In the genomic region with DNA sequence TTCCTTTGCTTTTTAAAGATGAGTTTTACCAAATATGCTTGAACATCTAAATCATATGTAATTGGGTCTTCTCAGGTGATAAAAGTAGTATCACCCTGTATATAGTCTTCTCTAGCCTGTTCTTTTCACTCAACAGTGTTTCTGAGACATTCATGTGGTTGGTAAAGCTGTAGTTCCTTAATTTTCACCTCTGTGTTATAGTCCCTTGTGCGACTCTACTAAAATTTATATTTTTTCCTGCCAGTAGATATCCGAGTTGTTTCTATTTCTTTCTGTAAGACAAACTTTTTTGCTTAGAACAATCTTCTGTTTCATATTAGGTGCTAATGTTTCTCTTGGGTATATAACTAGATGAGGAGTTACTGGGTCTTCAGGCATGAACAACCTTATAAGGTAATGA, we compare ENCODE assay signal across 20 cellular contexts.
"Had no signal": no experiment of that assay in that cellular context is flagged by ENCODE, and none has a peak within 500 bp of the region (broad histone marks: within the 10 kb centered on the region; RNA-seq: fewer than 3 reads in every experiment).

No MANE protein-coding gene starts in this region.

- H3K27ac ChIP-seq: heart right ventricle, lower lobe of right lung, ovary, thyroid gland had no signal

- H3K27ac Mint-ChIP-seq: activated CD4-positive, alpha-beta memory T cell treated with anti-CD3 and anti-CD28 coated beads, Interleukin-2, amount 10 ng/mL, durations not matched to agents 7 days and 5 days; activated naive CD8-positive, alpha-beta T cell; mesothelial cell of epicardium had no signal

- H3K36me3 ChIP-seq: gastroesophageal sphincter, heart right ventricle, lower lobe of right lung, ovary, sigmoid colon, thyroid gland had no signal

- DNase-seq: activated CD4-positive, alpha-beta memory T cell treated with anti-CD3 and anti-CD28 coated beads, Interleukin-2, amount 10 ng/mL, durations not matched to agents 7 days and 5 days; activated CD8-positive, alpha-beta memory T cell treated with anti-CD3 and anti-CD28 coated beads, Interleukin-2, amount 50 U/mL, for 4 hours; activated gamma-delta T cell treated with Interleukin-2 at 50 U/mL for 16 hours; amniotic stem cell; heart right ventricle; left colon; lower lobe of right lung; ovary; sigmoid colon; stimulated activated CD4-positive, alpha-beta T cell treated with anti-CD3 and anti-CD28 coated beads, Interleukin-12 subunit alpha, Interleukin-12 subunit beta, amount 100 ng/mL, for 4 hours; stimulated activated CD4-positive, alpha-beta T cell treated with anti-CD3 and anti-CD28 coated beads, Interleukin-2, amount 100 ng/mL, for 24 hours; T-helper 9 cell; thyroid gland had no signal

- H3K27me3 Mint-ChIP-seq: activated naive CD8-positive, alpha-beta T cell had no signal

- H3K4me3 ChIP-seq: gastroesophageal sphincter, heart right ventricle, lower lobe of right lung, ovary, sigmoid colon, thyroid gland had no signal

- H3K36me3 Mint-ChIP-seq: activated naive CD8-positive, alpha-beta T cell; mesothelial cell of epicardium had no signal

- H3K4me3 Mint-ChIP-seq: activated CD4-positive, alpha-beta memory T cell treated with anti-CD3 and anti-CD28 coated beads, Interleukin-2, amount 10 ng/mL, durations not matched to agents 7 days and 5 days; activated naive CD8-positive, alpha-beta T cell; mesothelial cell of epicardium had no signal

- ATAC-seq: gastroesophageal sphincter, left colon, lower lobe of right lung had no signal

- H3K9me3 Mint-ChIP-seq: activated CD4-positive, alpha-beta memory T cell treated with anti-CD3 and anti-CD28 coated beads, Interleukin-2, amount 10 ng/mL, durations not matched to agents 7 days and 5 days; mesothelial cell of epicardium had no signal

- H3K9me3 ChIP-seq: gastroesophageal sphincter, heart right ventricle, lower lobe of right lung, ovary, sigmoid colon, thyroid gland had no signal

- FAIRE-seq: colon, endometrium, islet of Langerhans, urothelium cell line had no signal

- H3K27me3 ChIP-seq: gastroesophageal sphincter, heart right ventricle, ovary, sigmoid colon, thyroid gland had no signal
